8 cellular contexts compared by ENCODE assay signal in the genomic region with DNA sequence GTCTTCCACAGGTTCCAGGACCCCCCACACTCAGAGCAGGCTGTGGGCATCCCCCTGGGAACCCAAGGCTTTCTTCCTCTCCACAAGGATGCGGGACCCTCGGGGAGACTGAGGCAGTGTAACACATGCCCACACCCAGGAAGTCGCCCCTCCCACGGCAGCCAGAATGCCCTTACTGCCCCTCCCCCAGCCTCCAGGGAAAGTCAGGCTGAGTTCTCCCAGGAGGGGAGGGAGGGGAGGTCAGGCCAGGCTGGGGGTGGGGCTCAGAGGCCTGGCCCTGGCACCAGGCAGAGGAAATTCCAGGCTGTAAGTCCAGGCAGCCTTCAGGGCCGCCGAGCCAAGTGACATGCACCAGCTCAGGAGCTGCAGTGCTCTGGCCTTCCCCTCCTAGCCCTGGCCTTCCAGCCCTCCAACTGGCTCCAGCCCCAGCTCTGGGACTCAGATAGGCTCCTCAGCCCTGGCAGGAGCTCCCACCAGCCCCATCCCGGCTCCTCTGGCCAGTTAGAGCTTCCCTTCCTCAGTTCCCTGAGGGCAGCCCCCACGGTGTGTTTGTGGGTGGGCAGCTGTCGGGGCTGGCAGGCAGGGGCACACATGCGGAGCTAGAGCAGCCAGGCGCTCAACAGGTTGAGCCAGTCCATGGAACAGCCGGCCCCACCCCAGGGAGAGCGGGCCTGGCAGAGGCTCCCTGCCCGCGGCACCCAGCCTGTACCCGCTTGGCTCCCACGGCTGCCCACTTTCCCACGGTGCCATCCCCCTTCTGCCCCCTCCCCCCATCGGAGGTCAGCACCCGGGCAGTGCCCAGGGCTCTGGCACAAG. TPM values are rescaled to one million over a fixed set of nuclear protein-coding genes. Genes with fewer than 3 reads are reported as not detected.
DNase-seq lines count a peak whose midpoint lies in the region; ATAC-seq and TF ChIP-seq lines count a peak whose summit lies in the region.

No MANE protein-coding gene starts in this region.

- H3K27me3 ChIP-seq in left ventricle myocardium inferior (ENCODE audit: low read depth) (no peaks in the 10 kb centered on the region), rectal smooth muscle tissue (ENCODE audit: control insufficient read depth, insufficient read depth, low read length) (no peaks in the 10 kb centered on the region)

- peak overlapping the region; percentile 91 for H3K4me3 Mint-ChIP-seq in activated CD4-positive, alpha-beta T cell treated with anti-CD3 and anti-CD28 coated beads, Interleukin-2, amount 10 ng/mL, durations not matched to agents 24 days and 14 days
- H3K4me3 Mint-ChIP-seq in activated naive CD8-positive, alpha-beta T cell treated with anti-CD3 and anti-CD28 coated beads, Interleukin-2, amount 50 U/mL, for 24 hours = peak overlapping the region; percentile 84

- peaks cover 72% of the 10 kb centered on the region for H3K4me1 Mint-ChIP-seq in activated CD4-positive, alpha-beta T cell treated with anti-CD3 and anti-CD28 coated beads, Interleukin-2, amount 10 ng/mL, durations not matched to agents 24 days and 14 days
- peaks cover 72% of the 10 kb centered on the region for H3K4me1 Mint-ChIP-seq in activated naive CD8-positive, alpha-beta T cell treated with anti-CD3 and anti-CD28 coated beads, Interleukin-2, amount 50 U/mL, for 24 hours

- H3K27ac ChIP-seq in left ventricle myocardium inferior (replicated peaks) = peak overlapping the region; percentile 96
- H3K27ac ChIP-seq in rectal smooth muscle tissue (ENCODE audit: low read depth, low read length) = peak overlapping the region; percentile 91

- H3K4me1 ChIP-seq in left ventricle myocardium inferior (peaks cover 94% of the 10 kb centered on the region), rectal smooth muscle tissue (ENCODE audit: control insufficient read depth, insufficient read depth, low read length) (peaks cover 55% of the 10 kb centered on the region)

- H3K36me3 Mint-ChIP-seq in activated CD4-positive, alpha-beta T cell treated with anti-CD3 and anti-CD28 coated beads, Interleukin-2, amount 10 ng/mL, durations not matched to agents 24 days and 14 days (ENCODE audit: low read depth) = peaks cover 10% of the 10 kb centered on the region
- H3K36me3 Mint-ChIP-seq in activated naive CD8-positive, alpha-beta T cell treated with anti-CD3 and anti-CD28 coated beads, Interleukin-2, amount 50 U/mL, for 24 hours (ENCODE audit: low read depth) = no peaks in the 10 kb centered on the region

- no peaks in the 10 kb centered on the region for H3K9me3 ChIP-seq in left ventricle myocardium inferior (replicated peaks)

- peak; percentile 65 for DNase-seq in activated CD4-positive, alpha-beta T cell treated with anti-CD3 and anti-CD28 coated beads, Interleukin-2, amount 10 ng/mL, durations not matched to agents 24 days and 14 days
- DNase-seq in activated CD4-positive, alpha-beta T cell treated with anti-CD3 and anti-CD28 coated beads, Interleukin-2, amount 50 U/mL, for 4 hours = no peak
- no peak for DNase-seq in activated naive CD8-positive, alpha-beta T cell treated with anti-CD3 and anti-CD28 coated beads, Interleukin-2, amount 50 U/mL, for 24 hours
- DNase-seq in left ventricle myocardium inferior (peak; percentile 87), NCI-H2107 (lab: John Stamatoyannopoulos, UW) (no peak)

- intact Hi-C loops in activated CD4-positive, alpha-beta T cell treated with anti-CD3 and anti-CD28 coated beads, Interleukin-2, amount 10 ng/mL, durations not matched to agents 24 days and 14 days (cut with micrococcal nuclease) = no loop called here
- intact Hi-C loops in left ventricle myocardium inferior (cut with micrococcal nuclease) = no loop called here

- ATAC-seq in activated naive CD8-positive, alpha-beta T cell treated with anti-CD3 and anti-CD28 coated beads, Interleukin-2, amount 50 U/mL, for 24 hours = no peak
- ATAC-seq in GM21825 (IDR thresholded peaks at IDR 0.05; ENCODE audit: unreplicated experiment) = no peak
- no peak for ATAC-seq in HG03378 (IDR thresholded peaks at IDR 0.05; ENCODE audit: unreplicated experiment)

- H3K4me3 ChIP-seq in left ventricle myocardium inferior (peak overlapping the region; percentile 99), rectal smooth muscle tissue (ENCODE audit: low read length) (peak overlapping the region; percentile 81)

- TF ChIP-seq CTCF in left ventricle myocardium inferior (IDR thresholded peaks at IDR 0.05; ENCODE audit: borderline replicate concordance) = no peak

- H3K9ac ChIP-seq in rectal smooth muscle tissue (ENCODE audit: low read length) = peak overlapping the region; percentile 64

- no peaks in the 10 kb centered on the region for H3K9me3 Mint-ChIP-seq in activated CD4-positive, alpha-beta T cell treated with anti-CD3 and anti-CD28 coated beads, Interleukin-2, amount 10 ng/mL, durations not matched to agents 24 days and 14 days
- no peaks in the 10 kb centered on the region for H3K9me3 Mint-ChIP-seq in activated naive CD8-positive, alpha-beta T cell treated with anti-CD3 and anti-CD28 coated beads, Interleukin-2, amount 50 U/mL, for 24 hours

- H3K36me3 ChIP-seq in left ventricle myocardium inferior (no peaks in the 10 kb centered on the region), rectal smooth muscle tissue (ENCODE audit: control insufficient read depth, insufficient read depth, low read length) (no peaks in the 10 kb centered on the region)

- H3K27me3 Mint-ChIP-seq in activated CD4-positive, alpha-beta T cell treated with anti-CD3 and anti-CD28 coated beads, Interleukin-2, amount 10 ng/mL, durations not matched to agents 24 days and 14 days = no peaks in the 10 kb centered on the region
- H3K27me3 Mint-ChIP-seq in activated naive CD8-positive, alpha-beta T cell treated with anti-CD3 and anti-CD28 coated beads, Interleukin-2, amount 50 U/mL, for 24 hours = no peaks in the 10 kb centered on the region

- no peak overlapping the region for H3K27ac Mint-ChIP-seq in activated CD4-positive, alpha-beta T cell treated with anti-CD3 and anti-CD28 coated beads, Interleukin-2, amount 10 ng/mL, durations not matched to agents 24 days and 14 days
- H3K27ac Mint-ChIP-seq in activated naive CD8-positive, alpha-beta T cell treated with anti-CD3 and anti-CD28 coated beads, Interleukin-2, amount 50 U/mL, for 24 hours = peak overlapping the region; percentile 97

RNA-seq across cellular contexts. Expression of a gene that starts 3.6 kb away (rescaled TPM):
- total RNA-seq in activated CD4-positive, alpha-beta T cell treated with anti-CD3 and anti-CD28 coated beads, Interleukin-2, amount 10 ng/mL, durations not matched to agents 24 days and 14 days = 25.1 and 28.5 TPM in 2 replicates
- 43.8 TPM for total RNA-seq in left ventricle myocardium inferior

RNA-seq across cellular contexts. Expression of a gene that starts 34.0 kb away (rescaled TPM):
- total RNA-seq in activated CD4-positive, alpha-beta T cell treated with anti-CD3 and anti-CD28 coated beads, Interleukin-2, amount 10 ng/mL, durations not matched to agents 24 days and 14 days = not detected in 2 replicates
- not detected for total RNA-seq in left ventricle myocardium inferior

RNA-seq across cellular contexts. Expression of a gene that starts 38.4 kb away (rescaled TPM):
- 6.1 and 6.4 TPM in 2 replicates for total RNA-seq in activated CD4-positive, alpha-beta T cell treated with anti-CD3 and anti-CD28 coated beads, Interleukin-2, amount 10 ng/mL, durations not matched to agents 24 days and 14 days
- total RNA-seq in left ventricle myocardium inferior = not detected

RNA-seq across cellular contexts. Expression of a gene that starts 49.4 kb away (rescaled TPM):
- not detected in 2 replicates for total RNA-seq in activated CD4-positive, alpha-beta T cell treated with anti-CD3 and anti-CD28 coated beads, Interleukin-2, amount 10 ng/mL, durations not matched to agents 24 days and 14 days
- total RNA-seq in left ventricle myocardium inferior = not detected

Comparison
In these comparisons a context has a peak if more than half of its experiments do, and no peak if none do; other contexts are left out.
1. DNase-seq: peak in activated CD4-positive, alpha-beta T cell treated with anti-CD3 and anti-CD28 coated beads, Interleukin-2, amount 10 ng/mL, durations not matched to agents 24 days and 14 days (single experiment) and left ventricle myocardium inferior (single experiment); none in activated CD4-positive, alpha-beta T cell treated with anti-CD3 and anti-CD28 coated beads, Interleukin-2, amount 50 U/mL, for 4 hours (0 of 2), activated naive CD8-positive, alpha-beta T cell treated with anti-CD3 and anti-CD28 coated beads, Interleukin-2, amount 50 U/mL, for 24 hours (single experiment) and NCI-H2107 (single experiment).